ENCODE assay signal across 8 cellular contexts in the genomic region with DNA sequence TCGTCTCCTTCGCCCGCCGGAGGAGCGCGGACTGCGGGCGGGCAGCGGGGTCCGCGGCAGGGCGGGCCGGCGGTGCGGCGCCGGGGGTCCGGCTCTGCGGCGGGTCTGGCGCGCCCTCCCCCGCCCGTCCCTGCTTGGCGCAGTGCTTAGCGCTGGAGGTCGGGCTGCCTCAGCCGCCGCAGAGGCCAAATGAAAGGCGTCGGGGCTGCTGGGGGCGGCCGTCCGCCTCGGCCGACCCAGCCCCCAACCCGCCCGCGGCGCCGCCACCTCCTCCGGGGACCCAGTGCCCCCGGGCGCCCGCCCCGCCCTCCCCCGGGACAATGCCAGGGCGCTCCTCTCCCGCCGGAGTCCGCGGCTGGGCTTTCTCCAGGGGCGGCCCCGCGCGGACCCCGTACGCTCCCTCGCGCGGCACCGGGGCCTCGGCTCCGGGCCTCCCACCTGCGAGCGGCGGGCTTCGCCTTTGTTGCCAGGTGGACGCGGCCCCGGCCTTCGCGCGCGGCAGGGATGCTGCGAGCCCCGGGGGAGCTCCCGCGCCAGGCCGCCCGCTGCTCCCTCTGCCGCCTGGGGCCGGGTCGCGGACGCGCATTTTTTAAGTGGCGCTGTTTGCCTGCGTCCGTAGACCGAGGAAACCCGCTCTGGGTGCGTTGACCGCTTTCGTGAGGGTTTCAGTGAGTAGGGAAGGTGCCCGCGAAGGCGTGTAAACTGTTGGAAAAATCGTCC. TPM values are rescaled to one million over a fixed set of nuclear protein-coding genes. Genes with fewer than 3 reads are reported as not detected.
A peak's percentile ranks its signal among the peaks of the same experiment; 100 is the strongest.
DNase-seq lines count a peak whose midpoint lies in the region; ATAC-seq, FAIRE-seq and TF ChIP-seq lines count a peak whose summit lies in the region.

No MANE protein-coding gene starts in this region.

- peak; percentile 10; the same call in 1 of the 2 replicates for TF ChIP-seq RAD21 in GM12878 (IDR thresholded peaks at IDR 0.05; ENCODE audit: insufficient read depth, low read depth, low read length)

- H4K20me1 ChIP-seq in GM12878 (ENCODE audit: control insufficient read depth, insufficient read depth) = no peaks in the 10 kb centered on the region

- H3K9ac ChIP-seq in GM12878 (ENCODE audit: control insufficient read depth, insufficient read depth, low read length) = peak overlapping the region; percentile 67
- H3K9ac ChIP-seq in iPS-18a (ENCODE audit: low read length) = peak overlapping the region; percentile 52
- peak overlapping the region; percentile 82 to 91 (median 82) for H3K9ac ChIP-seq in skeletal muscle tissue (ENCODE audit: low read depth in 1 of 3, low read length in 3 of 3)

- H3K4me3 ChIP-seq in BE2C (ENCODE audit: low read depth, low read length) (peak overlapping the region; percentile 79), GM12878 (peak overlapping the region; percentile 76), iPS-18a (ENCODE audit: low read length) (peak overlapping the region; percentile 85), skeletal muscle tissue (ENCODE audit: low read length in 3 of 3) (peak overlapping the region; percentile 82 to 86 (median 85))

- RAD21 ChIA-PET in GM12878 (lab: Charles Lee; ENCODE audit: unreplicated experiment) = interaction anchor here (1.1 to 2.2 kb wide), 5 partner anchors 11 to 67 kb away, joined by 4 to 12 read pairs (median 5); partner anchors contain the start of gene PRDM10

- CTCF ChIA-PET in GM12878 (lab: Yijun Ruan, JAX) = interaction anchor here (0.6 to 1.7 kb wide), 13 partner anchors 9 to 228 kb away, joined by 3 to 9 read pairs (median 4); no protein-coding TSS in a partner anchor

- H2AFZ ChIP-seq in GM12878 (ENCODE audit: control insufficient read depth, low read depth, low read length) = peak overlapping the region; percentile 86

- intact Hi-C loops in GM12878 (cut with micrococcal nuclease; ENCODE audit: unreplicated experiment) = loop anchor here (5.0 kb wide), 1 partner anchor 62 kb away; no protein-coding TSS in a partner anchor

- WGBS in GM12878 (ENCODE audit: insufficient coverage, insufficient replicate concordance, low lambda C conversion rate, missing lambda C conversion rate) = 1% methylated on average over 55 of the region's 99 CpGs

- H3K9me3 ChIP-seq in BE2C (no peaks in the 10 kb centered on the region), GM12878 (replicated peaks; ENCODE audit: control insufficient read depth, insufficient read depth, low read length) (no peaks in the 10 kb centered on the region), iPS-18a (ENCODE audit: control insufficient read depth, low read depth, low read length) (no peaks in the 10 kb centered on the region), skeletal muscle tissue (ENCODE audit: control insufficient read depth in 3 of 3, low read length in 3 of 3) (no peaks in the 10 kb centered on the region)

- TF ChIP-seq CTCF in BE2C (IDR thresholded peaks at IDR 0.05; ENCODE audit: low read depth, low read length) (0 out of 2 replicates have a peak, but pooled peaks have one; percentile 18), GM12878 (IDR thresholded peaks at IDR 0.05 in 2 of 3, conservative IDR thresholded peaks at IDR 0.05 in 1 of 3; ENCODE audit: control insufficient read depth in 2 of 3, extremely low read depth in 1 of 3, insufficient read depth in 1 of 3, low read depth in 3 of 3, low read length in 3 of 3) (peak; percentile 16 to 28 (median 26); a peak in 4 of 6 replicates)

- SMC1A ChIA-PET in GM12878 (lab: Charles Lee; ENCODE audit: uncharacterized antibody, unreplicated experiment) = interaction anchor here (0.9 to 2.3 kb wide), 11 partner anchors 16 to 147 kb away, joined by 3 to 14 read pairs (median 4); partner anchors contain the start of gene PRDM10

- H3K36me3 ChIP-seq in BE2C (no peaks in the 10 kb centered on the region), GM12878 (ENCODE audit: control insufficient read depth in 2 of 2, insufficient read depth in 2 of 2, low read length in 1 of 2) (no peaks in the 10 kb centered on the region), iPS-18a (ENCODE audit: control insufficient read depth, low read depth, low read length) (no peaks in the 10 kb centered on the region), skeletal muscle tissue (ENCODE audit: control insufficient read depth in 3 of 3, insufficient read depth in 3 of 3, low read length in 3 of 3) (no peaks in the 10 kb centered on the region)

- H3K27ac ChIP-seq in GM12878 (ENCODE audit: control insufficient read depth, insufficient read depth) (no peak overlapping the region), iPS-18a (ENCODE audit: low read length) (no peak overlapping the region), skeletal muscle tissue (ENCODE audit: low read depth, low read length) (peak overlapping the region; percentile 76)

- in situ Hi-C loops in GM12878 (cut with MboI) = no loop called here

- TF ChIP-seq EP300 in GM12878 (IDR thresholded peaks at IDR 0.05; ENCODE audit: borderline replicate concordance in 1 of 2, control insufficient read depth in 1 of 2, low read depth in 2 of 2, low read length in 2 of 2) = no peak

- H3K4me1 ChIP-seq in BE2C (no peaks in the 10 kb centered on the region; the same call in 1 of the 2 replicates), GM12878 (ENCODE audit: control insufficient read depth, insufficient read depth, low read length) (no peaks in the 10 kb centered on the region), iPS-18a (ENCODE audit: control insufficient read depth, low read depth, low read length) (peaks cover 13% of the 10 kb centered on the region), skeletal muscle tissue (ENCODE audit: control insufficient read depth in 3 of 3, insufficient read depth in 3 of 3, low read length in 3 of 3) (peaks cover 13 to 22% (median 14%) of the 10 kb centered on the region in 3 donors)

- FAIRE-seq in GM19239 (lab: Jason Lieb, UNC) (no peak), GM12878 (lab: Jason Lieb, UNC) (no peak)

- no TSS peak for BruUV-seq in GM12878 (replicated peaks; lab: Mats Ljungman, UMichigan)

- H3K27me3 ChIP-seq in BE2C (no peaks in the 10 kb centered on the region), GM12878 (replicated peaks in 1 of 2; ENCODE audit: control insufficient read depth in 2 of 2, insufficient read depth in 2 of 2, low read length in 1 of 2) (peaks cover 0 to 3% of the 10 kb centered on the region in 2 experiments; a peak in 1 of 4 replicates), iPS-18a (ENCODE audit: control insufficient read depth, insufficient read depth, low read length) (peaks cover 34% of the 10 kb centered on the region), skeletal muscle tissue (ENCODE audit: control insufficient read depth in 3 of 3, insufficient read depth in 3 of 3, low read length in 3 of 3) (no peaks in the 10 kb centered on the region)

- POLR2A ChIA-PET in GM12878 (lab: Charles Lee) = interaction anchor here (1.4 kb wide), 1 partner anchor 67 kb away, joined by 6 read pairs; no protein-coding TSS in a partner anchor

- H3K79me2 ChIP-seq in GM12878 (ENCODE audit: control insufficient read depth, insufficient read depth, low read length) = no peaks in the 10 kb centered on the region

- TF ChIP-seq POLR2A in GM12878 (IDR thresholded peaks at IDR 0.05; ENCODE audit: low read depth, low read length) = no peak

- peak overlapping the region; percentile 87 for H3K4me2 ChIP-seq in GM12878 (ENCODE audit: control insufficient read depth, insufficient read depth)

- ATAC-seq in HG03432 (IDR thresholded peaks at IDR 0.05; ENCODE audit: unreplicated experiment) = peak; percentile 32
- ATAC-seq in GM12878 = peak; percentile 53

- peak; percentile 65 for DNase-seq in BE2C
- DNase-seq in GM19239 (ENCODE audit: insufficient read length, low spot score) = peak; percentile 25
- peak; percentile 18 to 55 (median 27) for DNase-seq in T-helper 2 cell
- DNase-seq in GM12878 (ENCODE audit: low read depth, low spot score) = no peak
- DNase-seq in GOT3 (lab: John Stamatoyannopoulos, UW) = no peak

TF ChIP-seq in GM12878, 131 proteins besides CTCF, POLR2A, EP300 and RAD21 (continues in another document):
- TF ChIP-seq RUNX3 (IDR thresholded peaks at IDR 0.05; ENCODE audit: low read length) (no peak), CHD2 (IDR thresholded peaks at IDR 0.05; ENCODE audit: borderline replicate concordance, low read depth, low read length) (no peak), MLLT1 (IDR thresholded peaks at IDR 0.05) (no peak), MAX (IDR thresholded peaks at IDR 0.05; ENCODE audit: low read depth, low read length) (no peak), LARP7 (IDR thresholded peaks at IDR 0.05) (peak; percentile 79; the same call in 1 of the 2 replicates)

RNA-seq across cellular contexts. Expression of gene APLP2, which starts 0.6 kb away (rescaled TPM):
- polyA plus RNA-seq in BE2C (2012; ENCODE audit: insufficient read depth, insufficient read length, low read depth) = 156 TPM
- total RNA-seq in GM12878 (2013; cell fraction: nucleolus; rRNA removed) = 21.8 and 22.1 TPM in 2 replicates
- total RNA-seq in GM12878 (2014; rRNA removed) (17.7 and 18.2 TPM in 2 replicates), GM12878 (2014; rRNA removed; fragmentation: Illumina TruSeq; extraction: Trizol) (15.9 and 17.1 TPM in 2 replicates), GM12878 (2021) (23.7 and 28.1 TPM in 2 replicates), skeletal muscle tissue (106 TPM)
- polyA plus RNA-seq in GM12878 (2011; ENCODE audit: low read depth) = 14.5 TPM
- polyA plus RNA-seq in GM12878 (2011; rRNA removed) (33.7 and 38.8 TPM in 2 replicates), GM12878 (2014; fragmentation: Illumina TruSeq; extraction: Trizol) (22.4 and 24.2 TPM in 2 replicates), GM12878 (2014; fragmentation: Nextera tagmentation; extraction: Ambion mirVana) (1 to 10 TPM; 2.3 to 4.6 TPM), GM12878 (2014; rRNA removed) (18.3 and 18.5 TPM in 2 replicates), GM12878 (2016; fragmentation: Nextera tagmentation; extraction: Ambion mirVana) (10 to 100 TPM; 28.2 to 29.3 TPM)
- 19.2 and 22.2 TPM in 2 replicates for polyA plus RNA-seq in GM12878 (2011; cell fraction: cytosol; rRNA removed)
- polyA plus RNA-seq in GM12878 (2011; cell fraction: nucleus; rRNA removed) = 20.6 and 26.6 TPM in 2 replicates
- 18.2 and 20.6 TPM in 2 replicates for polyA plus RNA-seq in GM12878 (2012)
- 18.9 and 41.3 TPM in 2 replicates for polyA minus RNA-seq in GM12878 (2011; rRNA and poly(A)+ RNA removed)
- polyA minus RNA-seq in GM12878 (2011; cell fraction: cytosol; rRNA and poly(A)+ RNA removed) = 6.7 and 7.9 TPM in 2 replicates
- polyA minus RNA-seq in GM12878 (2011; cell fraction: nucleus; rRNA and poly(A)+ RNA removed) = 5.7 and 8.2 TPM in 2 replicates

Comparison
In these comparisons a context has a peak if more than half of its experiments do, and no peak if none do; other contexts are left out.
1. DNase-seq: peak in BE2C (single experiment), GM19239 (single experiment) and T-helper 2 cell (5 of 5); none in GM12878 (single experiment) and GOT3 (single experiment).
2. Peak in every context shown above with its lines, with median percentiles within 50 percentile points of each other: H3K4me3 ChIP-seq and H3K9ac ChIP-seq.